ENCODE assay signal across 7 cellular contexts in the genomic region with DNA sequence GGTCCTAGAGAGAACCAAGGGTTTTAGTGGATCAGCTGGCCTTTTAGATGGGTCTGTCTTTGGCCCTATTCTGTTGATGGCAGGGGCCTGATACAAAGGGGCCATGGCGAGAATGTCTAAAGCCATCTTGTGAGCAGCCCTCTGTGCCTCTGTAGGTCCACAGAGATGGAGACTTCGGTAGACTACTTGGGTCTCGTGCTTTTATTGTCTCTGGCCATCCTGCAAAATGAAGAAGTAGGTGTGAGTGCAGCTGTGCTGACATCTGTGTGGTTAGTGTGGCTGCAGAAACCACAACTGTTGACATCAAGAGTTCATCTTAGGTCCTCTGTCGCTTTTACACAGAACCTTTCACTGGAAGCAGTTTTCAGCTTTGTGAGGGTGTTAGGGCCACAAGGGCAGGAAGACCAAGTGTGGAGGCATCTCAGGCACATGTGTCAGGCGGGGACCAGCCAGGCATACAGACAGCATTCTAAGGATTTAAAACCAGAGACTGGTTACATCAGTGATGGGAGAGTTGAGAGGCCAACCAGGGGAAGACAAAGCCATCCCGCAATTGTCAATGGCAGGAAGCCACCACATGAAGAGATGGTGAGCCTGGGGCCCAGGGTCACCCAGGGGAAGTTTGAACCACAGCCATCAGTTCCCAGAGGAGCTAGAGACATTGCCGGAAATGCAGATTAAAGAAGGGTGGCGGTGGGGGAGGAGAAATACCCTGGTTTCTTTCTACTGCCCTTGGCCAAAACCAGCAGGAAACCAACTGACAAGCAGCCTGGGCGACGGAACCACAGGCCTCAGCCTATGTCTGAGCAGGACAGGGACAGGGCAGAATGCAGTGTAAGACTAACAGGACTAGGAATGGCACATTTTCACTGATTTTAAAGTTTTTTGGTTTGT. TPM values are rescaled to one million over a fixed set of nuclear protein-coding genes. Genes with fewer than 3 reads are reported as not detected.
A peak's percentile ranks its signal among the peaks of the same experiment; 100 is the strongest.
DNase-seq lines count a peak whose midpoint lies in the region; ATAC-seq and TF ChIP-seq lines count a peak whose summit lies in the region.

No MANE protein-coding gene starts in this region.

- H3K9me3 Mint-ChIP-seq in natural killer cell, result no peaks in the 10 kb centered on the region

- H3K9me3 ChIP-seq in SK-N-MC (ENCODE audit: low read depth, low read length), result no peaks in the 10 kb centered on the region
- no peaks in the 10 kb centered on the region for H3K9me3 ChIP-seq in adrenal gland (replicated peaks in 1 of 3)
- H3K9me3 ChIP-seq in ovary, result no peaks in the 10 kb centered on the region

- no peaks in the 10 kb centered on the region for H3K36me3 Mint-ChIP-seq in natural killer cell

- H3K4me1 ChIP-seq in adrenal gland (replicated peaks in 1 of 2) (peaks cover 17 to 23% of the 10 kb centered on the region in 2 donors), ovary (ENCODE audit: insufficient read depth) (peaks cover 2% of the 10 kb centered on the region)

- 57 to 63% (median 62%) methylated on average over 10 of the region's 10 CpGs for WGBS in adrenal gland, 4 donors
- WGBS in ovary, 3 donors, result 88 to 90% (median 89%) methylated on average over 10 of the region's 10 CpGs

- DNase-seq in SK-N-MC (ENCODE audit: low read depth, low spot score) (no peak), adrenal gland (peak in 4 of 7 donors; percentile 59 to 80 (median 74)), natural killer cell (peak; percentile 65), ovary (no peak), NCI-H1417 (lab: John Stamatoyannopoulos, UW) (no peak)

- H3K4me3 ChIP-seq in SK-N-MC (peak overlapping the region; percentile 21; the same call in 1 of the 2 replicates), adrenal gland (no peak overlapping the region), ovary (no peak overlapping the region)

- TF ChIP-seq CTCF in adrenal gland (IDR thresholded peaks at IDR 0.05), result no peak
- TF ChIP-seq CTCF in natural killer cell (IDR thresholded peaks at IDR 0.05), result no peak
- no peak for TF ChIP-seq CTCF in ovary (IDR thresholded peaks at IDR 0.05)

- H3K4me3 Mint-ChIP-seq in natural killer cell, result peak overlapping the region; percentile 87

- H3K27ac ChIP-seq in SK-N-MC (peak overlapping the region; percentile 22), adrenal gland (peak overlapping the region in 4 of 5 donors; percentile 14 to 82 (median 42)), ovary (no peak overlapping the region)

- TF ChIP-seq EP300 in ovary (IDR thresholded peaks at IDR 0.05), result no peak

- intact Hi-C loops in adrenal gland (cut with DNase I) (loop anchor here in 1 of 2 donors (10.0 kb wide), 1 partner anchor 87 kb away; no protein-coding TSS in a partner anchor), natural killer cell (cut with micrococcal nuclease) (loop anchor here (1.0 kb wide), 2 partner anchors 13 to 24 kb away; a partner anchor contains a TSS), ovary (cut with DNase I) (no loop called here)

- TF ChIP-seq POLR2A in GM19099 (IDR thresholded peaks at IDR 0.05; ENCODE audit: extremely low read depth, insufficient read length, low read depth) (peak; percentile 61), adrenal gland (IDR thresholded peaks at IDR 0.05) (no peak), ovary (IDR thresholded peaks at IDR 0.05) (no peak)

- peak overlapping the region; percentile 92 to 97 for H3K27ac Mint-ChIP-seq in natural killer cell

- peaks cover 34 to 43% of the 10 kb centered on the region in 2 donors for H3K4me1 Mint-ChIP-seq in natural killer cell

- no peaks in the 10 kb centered on the region for H3K36me3 ChIP-seq in SK-N-MC (ENCODE audit: insufficient read depth, low read length)
- H3K36me3 ChIP-seq in adrenal gland (replicated peaks in 1 of 2), result no peaks in the 10 kb centered on the region
- no peaks in the 10 kb centered on the region for H3K36me3 ChIP-seq in ovary

- peak overlapping the region; percentile 26 for H3K9ac ChIP-seq in SK-N-MC (ENCODE audit: insufficient read length)

- H3K27me3 ChIP-seq in adrenal gland (no peaks in the 10 kb centered on the region), ovary (no peaks in the 10 kb centered on the region)

- H3K27me3 Mint-ChIP-seq in natural killer cell (ENCODE audit: low read depth in 2 of 2), result no peaks in the 10 kb centered on the region

- ATAC-seq in HG03025 (IDR thresholded peaks at IDR 0.05; ENCODE audit: low FRiP score, unreplicated experiment), result peak; percentile 81
- ATAC-seq in natural killer cell, result peak; percentile 84 to 92 (median 85)

RNA-seq across cellular contexts. Expression of a gene that starts 13.0 kb away (rescaled TPM):
- total RNA-seq in adrenal gland (100 to 1,000 TPM in 3 of 8 donors, 10 to 100 TPM in 5; 50.4 to 144 (median 90.5) TPM), natural killer cell (10 to 100 TPM in 2 of 3 donors, 1 to 10 TPM in 1; 7.2 to 21.4 (median 10.7) TPM), ovary (10 to 100 TPM; 29.8 to 65.6 (median 54.8) TPM)
- polyA plus RNA-seq in adrenal gland (100 to 1,000 TPM in 1 of 3 donors, 10 to 100 TPM in 2; 35.1 to 198 (median 80.6) TPM), ovary (10 to 100 TPM; 28.0 to 40.3 TPM)

RNA-seq across cellular contexts. Expression of a gene that starts 22.8 kb away (rescaled TPM):
- 10 to 100 TPM; 32.5 to 84.1 (median 42.5) TPM for total RNA-seq in adrenal gland
- 10 to 100 TPM; 17.5 to 19.6 (median 18.6) TPM for polyA plus RNA-seq in adrenal gland
- total RNA-seq in natural killer cell, result 10 to 100 TPM in 2 of 3 donors, 1 to 10 TPM in 1; 7.7 to 13.8 (median 12.0) TPM
- total RNA-seq in ovary, result 10 to 100 TPM; 13.6 to 19.4 (median 15.4) TPM
- 10 to 100 TPM in 1 of 2 donors, 1 to 10 TPM in 1; 6.8 to 11.0 TPM for polyA plus RNA-seq in ovary

RNA-seq across cellular contexts. Expression of a gene that starts 23.0 kb away (rescaled TPM):
- 100 to 1,000 TPM in 2 of 8 donors, 10 to 100 TPM in 6; 62.0 to 109 (median 79.9) TPM for total RNA-seq in adrenal gland
- polyA plus RNA-seq in adrenal gland, result 10 to 100 TPM; 27.9 to 60.5 (median 44.4) TPM
- total RNA-seq in natural killer cell, result 100 to 1,000 TPM in 1 of 3 donors, 10 to 100 TPM in 2; 84.6 to 100 (median 97.1) TPM
- 10 to 100 TPM; 54.0 to 77.5 (median 71.4) TPM for total RNA-seq in ovary
- polyA plus RNA-seq in ovary, result 10 to 100 TPM; 10.8 to 42.4 TPM

RNA-seq across cellular contexts. Expression of a gene that starts 58.8 kb away (rescaled TPM):
- under 1 TPM in 2 of 8 donors, not detected in 6; 0.14 to 0.28 TPM for total RNA-seq in adrenal gland
- under 1 TPM in 2 of 3 donors, not detected in 1; 0.24 to 0.57 TPM for polyA plus RNA-seq in adrenal gland
- total RNA-seq in natural killer cell, result not detected
- total RNA-seq in ovary, result 10 to 100 TPM in 1 of 7 donors, 1 to 10 TPM in 3, under 1 TPM in 1, not detected in 2; 0.72 to 38.3 (median 1.6) TPM
- polyA plus RNA-seq in ovary, result under 1 TPM in 1 of 2 donors, not detected in 1; 0.15 TPM

Comparison
In these comparisons a context has a peak if more than half of its experiments do, and no peak if none do; other contexts are left out.
1. DNase-seq: peak in adrenal gland (4 of 7) and natural killer cell (single experiment); none in SK-N-MC (single experiment), ovary (0 of 5) and NCI-H1417 (0 of 3).
2. H3K27ac ChIP-seq: peak in SK-N-MC (single experiment) and adrenal gland (4 of 5); none in ovary (0 of 2).